Comparison of ENCODE assay signal across 8 cellular contexts in genomic region chr11:926341-926916, GRCh38. TPM values are rescaled to one million over a fixed set of nuclear protein-coding genes. Genes with fewer than 3 reads are reported as not detected.
DNase-seq lines count a peak whose midpoint lies in the region; ATAC-seq and TF ChIP-seq lines count a peak whose summit lies in the region.

No MANE protein-coding gene starts in this region.

- H3K27ac ChIP-seq in SK-N-SH (ENCODE audit: low read depth in 2 of 2, low read length in 1 of 2) (peak overlapping the region; percentile 64 to 92; a peak in 3 of 4 replicates), muscle layer of colon (ENCODE audit: low read depth, low read length) (peak overlapping the region; percentile 84)

- H3K4me2 ChIP-seq in SK-N-SH, result peak overlapping the region; percentile 76

- H3K27me3 ChIP-seq in SK-N-SH (ENCODE audit: insufficient read depth) (no peaks in the 10 kb centered on the region), muscle layer of colon (ENCODE audit: control insufficient read depth in 1 of 2, insufficient read depth in 2 of 2, low read length in 2 of 2) (no peaks in the 10 kb centered on the region)

- peak overlapping the region; percentile 17; the same call in 1 of the 2 replicates for H2AFZ ChIP-seq in SK-N-SH (ENCODE audit: low read depth)

- no peaks in the 10 kb centered on the region for H3K9me2 ChIP-seq in SK-N-SH

- peak overlapping the region; percentile 77 for H3K9ac ChIP-seq in SK-N-SH
- H3K9ac ChIP-seq in muscle layer of colon (ENCODE audit: low read length), result peak overlapping the region; percentile 52

- peak overlapping the region; percentile 78 for H3K4me3 Mint-ChIP-seq in activated naive CD4-positive, alpha-beta T cell treated with anti-CD3 and anti-CD28 coated beads, Interleukin-2, amount 10 ng/mL, durations not matched to agents 7 days and 5 days

- H3K27ac Mint-ChIP-seq in activated naive CD4-positive, alpha-beta T cell treated with anti-CD3 and anti-CD28 coated beads, Interleukin-2, amount 10 ng/mL, durations not matched to agents 7 days and 5 days, result peak overlapping the region; percentile 78

- H3K9me3 Mint-ChIP-seq in activated naive CD4-positive, alpha-beta T cell treated with anti-CD3 and anti-CD28 coated beads, Interleukin-2, amount 10 ng/mL, durations not matched to agents 7 days and 5 days, result no peaks in the 10 kb centered on the region

- H3K36me3 ChIP-seq in SK-N-SH (replicated peaks in 1 of 2; ENCODE audit: control insufficient read depth in 1 of 2, insufficient read depth in 2 of 2, low read length in 1 of 2), result peaks cover 8 to 9% of the 10 kb centered on the region in 2 experiments
- H3K36me3 ChIP-seq in muscle layer of colon (ENCODE audit: insufficient read depth, low read length), result no peaks in the 10 kb centered on the region

- H3K27me3 Mint-ChIP-seq in activated naive CD4-positive, alpha-beta T cell treated with anti-CD3 and anti-CD28 coated beads, Interleukin-2, amount 10 ng/mL, durations not matched to agents 7 days and 5 days, result peaks cover 4% of the 10 kb centered on the region

- H3K4me1 ChIP-seq in SK-N-SH (ENCODE audit: control insufficient read depth in 1 of 2, insufficient read depth in 2 of 2, low read depth in 1 of 2, low read length in 1 of 2) (peaks cover 0 to 31% of the 10 kb centered on the region in 2 experiments; a peak in 1 of 4 replicates), muscle layer of colon (ENCODE audit: insufficient read depth, low read length) (peaks cover 27% of the 10 kb centered on the region)

- H4K20me1 ChIP-seq in SK-N-SH (ENCODE audit: insufficient read depth), result peaks cover 44% of the 10 kb centered on the region

- peaks cover 14% of the 10 kb centered on the region for H3K36me3 Mint-ChIP-seq in activated naive CD4-positive, alpha-beta T cell treated with anti-CD3 and anti-CD28 coated beads, Interleukin-2, amount 10 ng/mL, durations not matched to agents 7 days and 5 days

- no peak for TF ChIP-seq CTCF in SK-N-SH (IDR thresholded peaks at IDR 0.05)
- TF ChIP-seq CTCF in epithelial cell of esophagus (IDR thresholded peaks at IDR 0.05; ENCODE audit: insufficient read depth, low read depth, low read length, missing control alignments), result no peak

- WGBS in SK-N-SH (ENCODE audit: low lambda C conversion rate), result 2% methylated on average over 18 of the region's 26 CpGs

- no peak for ATAC-seq in GM19328 (IDR thresholded peaks at IDR 0.05; ENCODE audit: unreplicated experiment)

- CTCF ChIA-PET in activated naive CD4-positive, alpha-beta T cell treated with anti-CD3 and anti-CD28 coated beads, Interleukin-2, amount 10 ng/mL, durations not matched to agents 7 days and 5 days (lab: Charles Lee), result interaction anchor here (1.8 kb wide), 1 partner anchor 79 kb away, joined by 5 read pairs; no protein-coding TSS in a partner anchor
- CTCF ChIA-PET in SK-N-SH (lab: Yijun Ruan, JAX), result interaction anchor here (1.6 to 3.6 kb wide), 4 partner anchors 8 to 124 kb away, joined by 3 to 27 read pairs (median 8); no protein-coding TSS in a partner anchor

- TF ChIP-seq RAD21 in SK-N-SH (IDR thresholded peaks at IDR 0.05; ENCODE audit: low read length), result no peak

- peaks cover 41% of the 10 kb centered on the region for H3K4me1 Mint-ChIP-seq in activated naive CD4-positive, alpha-beta T cell treated with anti-CD3 and anti-CD28 coated beads, Interleukin-2, amount 10 ng/mL, durations not matched to agents 7 days and 5 days

- DNase-seq in activated naive CD4-positive, alpha-beta T cell treated with anti-CD3 and anti-CD28 coated beads, Interleukin-2, amount 10 ng/mL, durations not matched to agents 7 days and 5 days, result peak; percentile 34
- DNase-seq in activated naive CD4-positive, alpha-beta T cell treated with anti-CD3 and anti-CD28 coated beads, Interleukin-2, amount 50 U/mL, for 16 hours, result no peak
- DNase-seq in SK-N-SH (peak; percentile 89), epithelial cell of esophagus (ENCODE audit: low read depth) (peak; percentile 70), NCI-H2081 treated with DMSO at 0.1 percent for 48 hours (lab: John Stamatoyannopoulos, UW) (no peak), Ammon's horn (ENCODE audit: low spot score) (no peak)

- peak in 1 of 2 experiments; percentile 74; a peak in 2 of 4 replicates for TF ChIP-seq EP300 in SK-N-SH (IDR thresholded peaks at IDR 0.05; ENCODE audit: borderline replicate concordance in 1 of 2, low read depth in 1 of 2, low read length in 1 of 2)

- H3K79me2 ChIP-seq in SK-N-SH (ENCODE audit: insufficient read depth), result peaks cover 52% of the 10 kb centered on the region

- H3F3A ChIP-seq in SK-N-SH (replicated peaks; ENCODE audit: insufficient read depth), result peaks cover 8% of the 10 kb centered on the region

- H3K9me3 ChIP-seq in SK-N-SH, result no peaks in the 10 kb centered on the region
- no peaks in the 10 kb centered on the region for H3K9me3 ChIP-seq in muscle layer of colon (ENCODE audit: low read length)

- H3K4me3 ChIP-seq in SK-N-SH (ENCODE audit: low read depth in 2 of 2, low read length in 1 of 2) (peak overlapping the region; percentile 69 to 82), epithelial cell of esophagus (ENCODE audit: low read length) (peak overlapping the region; percentile 77), muscle layer of colon (ENCODE audit: low read depth in 1 of 2, low read length in 2 of 2) (peak overlapping the region; percentile 76 to 89)

- POLR2A ChIA-PET in SK-N-SH (lab: Yijun Ruan, JAX), result interaction anchor here (0.7 kb wide), 1 partner anchor 15 kb away, joined by 3 read pairs; no protein-coding TSS in a partner anchor

TF ChIP-seq in SK-N-SH, 30 proteins besides CTCF, POLR2A, EP300 and RAD21 (continues in another document):
- TF ChIP-seq GATA2 (CRISPR knock-in tag; IDR thresholded peaks at IDR 0.05), result peak; percentile 88
- TF ChIP-seq RXRA (IDR thresholded peaks at IDR 0.05; ENCODE audit: borderline replicate concordance, low read depth), result no peak
- TF ChIP-seq GABPA (IDR thresholded peaks at IDR 0.05; ENCODE audit: low read depth), result no peak
- TF ChIP-seq, protein P1, sequence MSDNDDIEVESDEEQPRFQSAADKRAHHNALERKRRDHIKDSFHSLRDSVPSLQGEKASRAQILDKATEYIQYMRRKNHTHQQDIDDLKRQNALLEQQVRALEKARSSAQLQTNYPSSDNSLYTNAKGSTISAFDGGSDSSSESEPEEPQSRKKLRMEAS (IDR thresholded peaks at IDR 0.05; ENCODE audit: low read depth), result peak; percentile 67; the same call in 1 of the 2 replicates
- no peak for TF ChIP-seq NFIC (IDR thresholded peaks at IDR 0.05; ENCODE audit: borderline replicate concordance)
- no peak for TF ChIP-seq REST (IDR thresholded peaks at IDR 0.05; ENCODE audit: low read depth, low read length)
- TF ChIP-seq, protein P2, sequence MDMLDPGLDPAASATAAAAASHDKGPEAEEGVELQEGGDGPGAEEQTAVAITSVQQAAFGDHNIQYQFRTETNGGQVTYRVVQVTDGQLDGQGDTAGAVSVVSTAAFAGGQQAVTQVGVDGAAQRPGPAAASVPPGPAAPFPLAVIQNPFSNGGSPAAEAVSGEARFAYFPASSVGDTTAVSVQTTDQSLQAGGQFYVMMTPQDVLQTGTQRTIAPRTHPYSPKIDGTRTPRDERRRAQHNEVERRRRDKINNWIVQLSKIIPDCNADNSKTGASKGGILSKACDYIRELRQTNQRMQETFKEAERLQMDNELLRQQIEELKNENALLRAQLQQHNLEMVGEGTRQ (IDR thresholded peaks at IDR 0.05; ENCODE audit: borderline replicate concordance, low read depth, low read length), result no peak
- no peak for TF ChIP-seq USF1 (IDR thresholded peaks at IDR 0.05; ENCODE audit: borderline replicate concordance, low read depth)
- no peak for TF ChIP-seq TAF1 (IDR thresholded peaks at IDR 0.05; ENCODE audit: borderline replicate concordance, low read depth, low read length)
- no peak for TF ChIP-seq EZH2phosphoT487 (IDR thresholded peaks at IDR 0.05; ENCODE audit: borderline replicate concordance, low read depth)
- no peak for TF ChIP-seq TCF12 (IDR thresholded peaks at IDR 0.05)
- peak; percentile 89; the same call in 1 of the 2 replicates for TF ChIP-seq MXI1 (IDR thresholded peaks at IDR 0.05; ENCODE audit: low read depth, low read length)
- TF ChIP-seq RCOR1 (IDR thresholded peaks at IDR 0.05; ENCODE audit: low read length), result 0 out of 2 replicates have a peak, but pooled peaks have one; percentile 58

RNA-seq across cellular contexts. Expression of gene AP2A2, which starts 0.8 kb away (rescaled TPM):
- 36.3 and 42.7 TPM in 2 replicates for polyA plus RNA-seq in SK-N-SH (2012; rRNA removed)
- 23.0 and 30.2 TPM in 2 replicates for polyA plus RNA-seq in SK-N-SH (2012; cell fraction: cytosol; rRNA removed)
- polyA plus RNA-seq in SK-N-SH (2012; cell fraction: nucleus; rRNA removed), result 111 and 144 TPM in 2 replicates

RNA-seq across cellular contexts. Expression of gene CHID1, which starts 15.8 kb away (rescaled TPM):
- 194 and 231 TPM in 2 replicates for polyA plus RNA-seq in SK-N-SH (2012; rRNA removed)
- polyA plus RNA-seq in SK-N-SH (2012; cell fraction: cytosol; rRNA removed), result 153 and 192 TPM in 2 replicates
- polyA plus RNA-seq in SK-N-SH (2012; cell fraction: nucleus; rRNA removed), result 123 and 143 TPM in 2 replicates

Comparison
In these comparisons a context has a peak if more than half of its experiments do, and no peak if none do; other contexts are left out.
1. DNase-seq: peak in activated naive CD4-positive, alpha-beta T cell treated with anti-CD3 and anti-CD28 coated beads, Interleukin-2, amount 10 ng/mL, durations not matched to agents 7 days and 5 days (single experiment), SK-N-SH (single experiment) and epithelial cell of esophagus (single experiment); none in activated naive CD4-positive, alpha-beta T cell treated with anti-CD3 and anti-CD28 coated beads, Interleukin-2, amount 50 U/mL, for 16 hours (single experiment), NCI-H2081 treated with DMSO at 0.1 percent for 48 hours (single experiment) and Ammon's horn (single experiment).
2. Peak in every context shown above with its lines, with median percentiles within 50 percentile points of each other: H3K4me3 ChIP-seq.